In genomic region chr6:158805698-158806373, GRCh38 we compare ENCODE assay signal across 13 cellular contexts. TPM values are rescaled to one million over a fixed set of nuclear protein-coding genes. Genes with fewer than 3 reads are reported as not detected.
DNase-seq lines count a peak whose midpoint lies in the region; ATAC-seq and TF ChIP-seq lines count a peak whose summit lies in the region.
"Had no signal": no experiment of that assay in that cellular context is flagged by ENCODE, and none has a peak within 500 bp of the region (broad histone marks: within the 10 kb centered on the region; RNA-seq: fewer than 3 reads in every experiment).

No MANE protein-coding gene starts in this region.

- no peak for DNase-seq in CD4-positive, alpha-beta T cell
- no peak for DNase-seq in HFFc6
- no peak for DNase-seq in activated T-helper 1 cell treated with anti-CD3 and anti-CD28 coated beads, Interleukin-12 subunit alpha, Interleukin-12 subunit beta, Interleukin-2, Interleukin-4 antibody, amounts not matched to agents 30 ng/mL and 10 ng/mL and 1 ng/mL, durations not matched to agents 14 hours and 24 hours and 36 hours (ENCODE audit: low spot score)
- no peak for DNase-seq in naive thymus-derived CD4-positive, alpha-beta T cell
- DNase-seq in esophagus squamous epithelium (lab: John Stamatoyannopoulos, UW): no peak
- no peak for DNase-seq in HCEC 1CT
- no peak for DNase-seq in globus pallidus (ENCODE audit: low spot score)
- no peak for DNase-seq in posterior vena cava (ENCODE audit: low spot score)
- DNase-seq: GDM1; NCI-H2029 treated with DMSO at 0.1 percent for 48 hours; stimulated activated CD4-positive, alpha-beta T cell treated with anti-CD3 and anti-CD28 coated beads, Interleukin-2, amount 100 ng/mL, for 24 hours; stimulated activated naive CD4-positive, alpha-beta T cell treated with Interleukin-2 at 50 U/mL for 16 hours had no signal

- no peaks in the 10 kb centered on the region for H3K27me3 Mint-ChIP-seq in CD4-positive, alpha-beta T cell
- peaks cover 5% of the 10 kb centered on the region for H3K27me3 Mint-ChIP-seq in HFFc6 (ENCODE audit: insufficient read depth)
- H3K27me3 Mint-ChIP-seq in activated T-helper 1 cell treated with anti-CD3 and anti-CD28 coated beads, Interleukin-12 subunit alpha, Interleukin-12 subunit beta, Interleukin-2, Interleukin-4 antibody, amounts not matched to agents 30 ng/mL and 10 ng/mL and 1 ng/mL, durations not matched to agents 14 hours and 24 hours and 36 hours (ENCODE audit: insufficient read depth): no peaks in the 10 kb centered on the region
- H3K27me3 Mint-ChIP-seq in naive thymus-derived CD4-positive, alpha-beta T cell: no peaks in the 10 kb centered on the region

- ATAC-seq in CD4-positive, alpha-beta T cell (ENCODE audit: poor library complexity): no peak
- no peak for ATAC-seq in naive thymus-derived CD4-positive, alpha-beta T cell

- WGBS in esophagus squamous epithelium, 2 donors: 80 to 82% methylated on average over 5 of the region's 5 CpGs

- H3K27me3 ChIP-seq in CD4-positive, alpha-beta T cell (ENCODE audit: control insufficient read depth, insufficient read depth, low read length): no peaks in the 10 kb centered on the region
- no peaks in the 10 kb centered on the region for H3K27me3 ChIP-seq in naive thymus-derived CD4-positive, alpha-beta T cell (ENCODE audit: control insufficient read depth in 2 of 2, insufficient read depth in 2 of 2, low read length in 2 of 2)
- no peaks in the 10 kb centered on the region for H3K27me3 ChIP-seq in esophagus squamous epithelium

- H3K36me3 Mint-ChIP-seq in CD4-positive, alpha-beta T cell (ENCODE audit: low read depth): peaks cover 60% of the 10 kb centered on the region
- H3K36me3 Mint-ChIP-seq in HFFc6 (ENCODE audit: low read depth): peaks cover 27% of the 10 kb centered on the region
- H3K36me3 Mint-ChIP-seq in activated T-helper 1 cell treated with anti-CD3 and anti-CD28 coated beads, Interleukin-12 subunit alpha, Interleukin-12 subunit beta, Interleukin-2, Interleukin-4 antibody, amounts not matched to agents 30 ng/mL and 10 ng/mL and 1 ng/mL, durations not matched to agents 14 hours and 24 hours and 36 hours (ENCODE audit: low read depth): peaks cover 41% of the 10 kb centered on the region
- peaks cover 7 to 45% (median 23%) of the 10 kb centered on the region in 5 donors for H3K36me3 Mint-ChIP-seq in naive thymus-derived CD4-positive, alpha-beta T cell

- POLR2A ChIA-PET in CD4-positive, alpha-beta T cell (lab: Charles Lee): interaction anchor here (0.7 to 1.0 kb wide), 3 partner anchors 12 to 63 kb away, joined by 3 to 6 read pairs (median 4); no protein-coding TSS in a partner anchor
- POLR2A ChIA-PET in naive thymus-derived CD4-positive, alpha-beta T cell (lab: Charles Lee): interaction anchor here (0.6 to 1.3 kb wide), 4 partner anchors 8 to 180 kb away, joined by 4 to 6 read pairs (median 4); no protein-coding TSS in a partner anchor

- H3K27ac ChIP-seq in CD4-positive, alpha-beta T cell (ENCODE audit: low read depth, low read length): no peak overlapping the region
- H3K27ac ChIP-seq in naive thymus-derived CD4-positive, alpha-beta T cell (ENCODE audit: low read depth, low read length): no peak overlapping the region
- H3K27ac ChIP-seq in esophagus squamous epithelium: peak overlapping the region in 2 of 4 donors; percentile 79 to 99
- H3K27ac ChIP-seq: C4-2B had no signal

- TF ChIP-seq POLR2A in esophagus squamous epithelium (IDR thresholded peaks at IDR 0.05): no peak

- intact Hi-C loops in CD4-positive, alpha-beta T cell (cut with DNase I, micrococcal nuclease): no loop called here
- intact Hi-C loops in activated T-helper 1 cell treated with anti-CD3 and anti-CD28 coated beads, Interleukin-12 subunit alpha, Interleukin-12 subunit beta, Interleukin-2, Interleukin-4 antibody, amounts not matched to agents 30 ng/mL and 10 ng/mL and 1 ng/mL, durations not matched to agents 14 hours and 24 hours and 36 hours (cut with micrococcal nuclease): no loop called here
- intact Hi-C loops in naive thymus-derived CD4-positive, alpha-beta T cell (cut with micrococcal nuclease): loop anchor here (1.0 to 2.0 kb wide), 2 partner anchors 8 to 13 kb away; partner anchors contain the start of gene EZR (in 1 of the 2)
- intact Hi-C loops in esophagus squamous epithelium (cut with DNase I) (no loop called here), posterior vena cava (cut with DNase I) (no loop called here)

- no peak overlapping the region for H3K4me3 ChIP-seq in naive thymus-derived CD4-positive, alpha-beta T cell (ENCODE audit: low read length)
- no peak overlapping the region for H3K4me3 ChIP-seq in esophagus squamous epithelium

- peaks cover 100% of the 10 kb centered on the region for H3K4me1 Mint-ChIP-seq in CD4-positive, alpha-beta T cell (ENCODE audit: low read depth)
- peaks cover 49% of the 10 kb centered on the region for H3K4me1 Mint-ChIP-seq in HFFc6 (ENCODE audit: low read depth)
- peaks cover 87% of the 10 kb centered on the region for H3K4me1 Mint-ChIP-seq in activated T-helper 1 cell treated with anti-CD3 and anti-CD28 coated beads, Interleukin-12 subunit alpha, Interleukin-12 subunit beta, Interleukin-2, Interleukin-4 antibody, amounts not matched to agents 30 ng/mL and 10 ng/mL and 1 ng/mL, durations not matched to agents 14 hours and 24 hours and 36 hours (ENCODE audit: low read depth)
- H3K4me1 Mint-ChIP-seq in naive thymus-derived CD4-positive, alpha-beta T cell: peaks cover 57 to 98% (median 92%) of the 10 kb centered on the region in 7 donors

- TF ChIP-seq CTCF in CD4-positive, alpha-beta T cell (IDR thresholded peaks at IDR 0.05): no peak
- TF ChIP-seq CTCF in HFFc6 (IDR thresholded peaks at IDR 0.05) (no peak), esophagus squamous epithelium (IDR thresholded peaks at IDR 0.05) (peak in 1 of 6 experiments; percentile 3)

- peak overlapping the region; percentile 48 for H3K27ac Mint-ChIP-seq in CD4-positive, alpha-beta T cell
- H3K27ac Mint-ChIP-seq in HFFc6: peak overlapping the region; percentile 8; the same call in 1 of the 2 replicates
- H3K27ac Mint-ChIP-seq in activated T-helper 1 cell treated with anti-CD3 and anti-CD28 coated beads, Interleukin-12 subunit alpha, Interleukin-12 subunit beta, Interleukin-2, Interleukin-4 antibody, amounts not matched to agents 30 ng/mL and 10 ng/mL and 1 ng/mL, durations not matched to agents 14 hours and 24 hours and 36 hours: peak overlapping the region; percentile 9
- H3K27ac Mint-ChIP-seq in naive thymus-derived CD4-positive, alpha-beta T cell: peak overlapping the region in 8 of 9 donors; percentile 49 to 90 (median 74)

- CTCF ChIA-PET in CD4-positive, alpha-beta T cell (lab: Charles Lee): interaction anchor here (0.7 to 1.3 kb wide), 2 partner anchors 121 to 153 kb away, joined by 3 to 4 read pairs; no protein-coding TSS in a partner anchor
- CTCF ChIA-PET in naive thymus-derived CD4-positive, alpha-beta T cell (lab: Charles Lee): interaction anchor here (0.6 kb wide), 2 partner anchors 30 to 114 kb away, joined by 3 read pairs; no protein-coding TSS in a partner anchor

- no peaks in the 10 kb centered on the region for H3K9me3 ChIP-seq in CD4-positive, alpha-beta T cell (ENCODE audit: control insufficient read depth, low read length)
- H3K9me3 ChIP-seq in naive thymus-derived CD4-positive, alpha-beta T cell (ENCODE audit: control insufficient read depth in 2 of 3, low read length in 3 of 3): no peaks in the 10 kb centered on the region
- H3K9me3 ChIP-seq in esophagus squamous epithelium: no peaks in the 10 kb centered on the region

- peaks cover 0 to 14% (median 11%) of the 10 kb centered on the region in 3 experiments for H3K36me3 ChIP-seq in naive thymus-derived CD4-positive, alpha-beta T cell (ENCODE audit: control insufficient read depth in 2 of 3, insufficient read depth in 3 of 3, low read length in 3 of 3)
- peaks cover 0 to 47% (median 0%) of the 10 kb centered on the region in 3 donors for H3K36me3 ChIP-seq in esophagus squamous epithelium

- peak overlapping the region; percentile 64 for H3K4me3 Mint-ChIP-seq in CD4-positive, alpha-beta T cell
- no peak overlapping the region for H3K4me3 Mint-ChIP-seq in HFFc6
- H3K4me3 Mint-ChIP-seq in activated T-helper 1 cell treated with anti-CD3 and anti-CD28 coated beads, Interleukin-12 subunit alpha, Interleukin-12 subunit beta, Interleukin-2, Interleukin-4 antibody, amounts not matched to agents 30 ng/mL and 10 ng/mL and 1 ng/mL, durations not matched to agents 14 hours and 24 hours and 36 hours: peak overlapping the region; percentile 31
- peak overlapping the region; percentile 4 to 69 (median 30) for H3K4me3 Mint-ChIP-seq in naive thymus-derived CD4-positive, alpha-beta T cell

- no peaks in the 10 kb centered on the region for H3K9me3 Mint-ChIP-seq in CD4-positive, alpha-beta T cell
- H3K9me3 Mint-ChIP-seq in HFFc6: no peaks in the 10 kb centered on the region
- no peaks in the 10 kb centered on the region for H3K9me3 Mint-ChIP-seq in activated T-helper 1 cell treated with anti-CD3 and anti-CD28 coated beads, Interleukin-12 subunit alpha, Interleukin-12 subunit beta, Interleukin-2, Interleukin-4 antibody, amounts not matched to agents 30 ng/mL and 10 ng/mL and 1 ng/mL, durations not matched to agents 14 hours and 24 hours and 36 hours
- H3K9me3 Mint-ChIP-seq in naive thymus-derived CD4-positive, alpha-beta T cell: peaks cover 0 to 5% (median 0%) of the 10 kb centered on the region in 11 donors

- peaks cover 82 to 93% of the 10 kb centered on the region in 2 donors for H3K4me1 ChIP-seq in naive thymus-derived CD4-positive, alpha-beta T cell (ENCODE audit: control insufficient read depth in 2 of 2, insufficient read depth in 2 of 2, low read length in 2 of 2)
- peaks cover 15 to 97% (median 34%) of the 10 kb centered on the region in 3 donors for H3K4me1 ChIP-seq in esophagus squamous epithelium

RNA-seq across cellular contexts. Expression of gene EZR, which starts 13.3 kb away (rescaled TPM):
- 100 to 1,000 TPM; 434 to 449 TPM for total RNA-seq in CD4-positive, alpha-beta T cell
- total RNA-seq in HFFc6 (2021; fragmentation: NEBNext Ultra II Directional; extraction: Animal tissue kit (Norgen Biotek cat#: 25700)): 100 to 1,000 TPM; 118 to 183 (median 178) TPM
- total RNA-seq in activated T-helper 1 cell treated with anti-CD3 and anti-CD28 coated beads, Interleukin-12 subunit alpha, Interleukin-12 subunit beta, Interleukin-2, Interleukin-4 antibody, amounts not matched to agents 30 ng/mL and 10 ng/mL and 1 ng/mL, durations not matched to agents 14 hours and 24 hours and 36 hours: 205 and 206 TPM in 2 replicates
- 100 to 1,000 TPM; 132 to 201 (median 163) TPM for total RNA-seq in naive thymus-derived CD4-positive, alpha-beta T cell
- 100 to 1,000 TPM; 115 to 140 TPM for polyA plus RNA-seq in naive thymus-derived CD4-positive, alpha-beta T cell
- total RNA-seq in esophagus squamous epithelium: 100 to 1,000 TPM; 208 to 339 (median 285) TPM
- 10 to 100 TPM; 65.1 to 71.7 TPM for total RNA-seq in posterior vena cava

Comparison
In these comparisons a context has a peak if more than half of its experiments do, and no peak if none do; other contexts are left out.
1. H3K27ac Mint-ChIP-seq: peak in every context shown above with its lines; median percentile 74 in naive thymus-derived CD4-positive, alpha-beta T cell; 48 in CD4-positive, alpha-beta T cell; 9 in activated T-helper 1 cell treated with anti-CD3 and anti-CD28 coated beads, Interleukin-12 subunit alpha, Interleukin-12 subunit beta, Interleukin-2, Interleukin-4 antibody, amounts not matched to agents 30 ng/mL and 10 ng/mL and 1 ng/mL, durations not matched to agents 14 hours and 24 hours and 36 hours; 8 in HFFc6.
2. intact Hi-C loops: an anchor here in naive thymus-derived CD4-positive, alpha-beta T cell (1.0 to 2.0 kb wide); none called in CD4-positive, alpha-beta T cell, activated T-helper 1 cell treated with anti-CD3 and anti-CD28 coated beads, Interleukin-12 subunit alpha, Interleukin-12 subunit beta, Interleukin-2, Interleukin-4 antibody, amounts not matched to agents 30 ng/mL and 10 ng/mL and 1 ng/mL, durations not matched to agents 14 hours and 24 hours and 36 hours, esophagus squamous epithelium and posterior vena cava.